In the genomic region with DNA sequence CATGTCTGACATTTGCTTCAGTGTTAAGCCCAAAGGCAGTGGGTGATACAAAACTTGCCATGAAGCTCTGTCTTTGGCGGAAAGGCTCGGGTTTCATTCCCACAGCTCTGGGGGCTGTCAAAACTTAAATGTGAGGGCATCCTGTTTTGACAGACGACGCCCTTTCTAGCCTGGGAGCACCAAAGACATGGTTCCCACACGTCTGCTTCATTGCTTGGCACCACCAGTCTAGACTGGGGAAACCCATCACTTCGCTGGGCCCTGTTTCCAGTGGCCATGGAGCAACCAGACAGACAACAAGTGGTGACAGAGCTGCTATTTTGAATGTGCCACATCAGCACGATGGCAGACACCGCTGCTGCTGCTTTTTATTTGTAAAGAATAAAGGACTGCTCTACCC, we compare ENCODE assay signal across 17 cellular contexts.
"Had no signal": no experiment of that assay in that cellular context is flagged by ENCODE, and none has a peak within 500 bp of the region (broad histone marks: within the 10 kb centered on the region; RNA-seq: fewer than 3 reads in every experiment).

No MANE protein-coding gene starts in this region.

- H3K9ac ChIP-seq: neural progenitor cell, parathyroid adenoma, SK-N-SH had no signal

- H3K27ac ChIP-seq: left lung, neural progenitor cell, parathyroid adenoma, sigmoid colon had no signal

- H2AFZ ChIP-seq: neural progenitor cell, parathyroid adenoma had no signal

- H3K79me2 ChIP-seq: parathyroid adenoma had no signal

- H3K9me3 ChIP-seq: gastrocnemius medialis, heart right ventricle, left lung, sigmoid colon, SK-N-SH, thyroid gland had no signal

- H3K4me2 ChIP-seq: neural progenitor cell, SK-N-SH had no signal

- H3K36me3 ChIP-seq: neural progenitor cell had no signal

- H3K4me3 ChIP-seq: gastrocnemius medialis, heart right ventricle, left lung, neural progenitor cell, sigmoid colon, thyroid gland had no signal

- ATAC-seq: activated CD4-positive, CD25-positive, alpha-beta regulatory T cell treated with anti-CD3 and anti-CD28 coated beads, Interleukin-2, amount 50 U/mL, for 24 hours; gastrocnemius medialis; heart right ventricle; left lung; stimulated activated memory B cell treated with anti-CD40 and anti-IgM and Interleukin-4, amounts not matched to agents 10 μg/mL and 1 μg/mL and 100 μg/mL, for 72 hours had no signal

- DNase-seq: activated effector memory CD4-positive, alpha-beta T cell treated with Interleukin-2 at 50 U/mL for 16 hours; activated naive CD4-positive, alpha-beta T cell treated with anti-CD3 and anti-CD28 coated beads, Interleukin-2, amount 50 U/mL, for 16 hours; activated T-cell treated with anti-CD3 and anti-CD28 coated beads, Interleukin-2, amount 50 U/mL, for 1 hour; central memory CD4-positive, alpha-beta T cell; effector memory CD4-positive, alpha-beta T cell; gastrocnemius medialis; heart right ventricle; left lung; sigmoid colon; SK-N-SH; T-helper 1 cell; T1000; thyroid gland had no signal

- H3K27me3 ChIP-seq: gastrocnemius medialis, heart right ventricle, left lung, neural progenitor cell, sigmoid colon, thyroid gland had no signal
